Comparison of ENCODE assay signal across 30 cellular contexts in genomic region chr6:51818520-51819022, GRCh38.
"Had no signal": no experiment of that assay in that cellular context is flagged by ENCODE, and none has a peak within 500 bp of the region (broad histone marks: within the 10 kb centered on the region; RNA-seq: fewer than 3 reads in every experiment).

No MANE protein-coding gene starts in this region.

- H3K27ac ChIP-seq: epithelial cell of prostate, gastrocnemius medialis, neural progenitor cell, parathyroid adenoma, stomach, thyroid gland, vagina had no signal

- H3K79me2 ChIP-seq: parathyroid adenoma had no signal

- H3K4me1 ChIP-seq: gastrocnemius medialis, parathyroid adenoma, stomach, thyroid gland, vagina had no signal

- H3K27me3 ChIP-seq: gastrocnemius medialis, neural progenitor cell, stomach, thyroid gland, vagina had no signal

- ATAC-seq: esophagus mucosa; gastrocnemius medialis; left lobe of liver; mucosa of descending colon; natural killer cell treated with Interleukin-12 subunit alpha and Interleukin-12 subunit beta and Interleukin-15 and Interleukin-18, amount 100 ng/mL, for 72 hours; sciatic nerve had no signal

- H3K4me1 Mint-ChIP-seq: memory B cell, naive B cell had no signal

- H3K4me3 ChIP-seq: gastrocnemius medialis, lung, mucosa of descending colon, neural progenitor cell, smooth muscle cell, stomach, thyroid gland, vagina had no signal

- H3K4me3 Mint-ChIP-seq: dendritic cell treated with granulocyte-macrophage colony-stimulating factor and Interleukin-4, amounts not matched to agents 40 ng/mL and 50 ng/mL, for 4 days; endodermal cell; memory B cell; mesothelial cell of epicardium; naive B cell; natural killer cell treated with Interleukin-12 subunit alpha and Interleukin-12 subunit beta and Interleukin-15 and Interleukin-18, amount 100 ng/mL, for 72 hours; neural progenitor cell had no signal

- H3K36me3 ChIP-seq: gastrocnemius medialis, neural progenitor cell, stomach, thyroid gland, vagina had no signal

- H3K27me3 Mint-ChIP-seq: dendritic cell treated with granulocyte-macrophage colony-stimulating factor and Interleukin-4, amounts not matched to agents 40 ng/mL and 50 ng/mL, for 4 days; naive B cell; natural killer cell treated with Interleukin-12 subunit alpha and Interleukin-12 subunit beta and Interleukin-15 and Interleukin-18, amount 100 ng/mL, for 72 hours; progenitor cell of endocrine pancreas had no signal

- DNase-seq: effector CD8-positive, alpha-beta T cell; endodermal cell; foreskin fibroblast; gastrocnemius medialis; head of caudate nucleus; kidney; mucosa of descending colon; naive B cell; stimulated activated CD4-positive, alpha-beta T cell treated with anti-CD3 and anti-CD28 coated beads, Interleukin-12 subunit alpha, Interleukin-12 subunit beta, amount 100 ng/mL, for 4 hours; stimulated activated CD4-positive, alpha-beta T cell treated with anti-CD3 and anti-CD28 coated beads, Interleukin-1b, Interleukin-23, amount 100 ng/mL, for 48 hours; stimulated activated CD4-positive, alpha-beta T cell treated with anti-CD3 and anti-CD28 coated beads, Interleukin-4, amount 100 ng/mL, for 1 hour; stimulated activated CD8-positive, alpha-beta memory T cell treated with anti-CD3 and anti-CD28 coated beads, Interleukin-4, amount 100 ng/mL, for 48 hours; stimulated activated naive CD4-positive, alpha-beta T cell treated with Interleukin-2 at 50 U/mL for 16 hours; stomach; thyroid gland; trophoblast cell had no signal

- H3K4me2 ChIP-seq: neural progenitor cell, smooth muscle cell had no signal

- H3K27ac Mint-ChIP-seq: dendritic cell treated with granulocyte-macrophage colony-stimulating factor and Interleukin-4, amounts not matched to agents 40 ng/mL and 50 ng/mL, for 4 days; endodermal cell; memory B cell; naive B cell; natural killer cell treated with Interleukin-12 subunit alpha and Interleukin-12 subunit beta and Interleukin-15 and Interleukin-18, amount 100 ng/mL, for 72 hours; neural progenitor cell; progenitor cell of endocrine pancreas had no signal

- H2AFZ ChIP-seq: parathyroid adenoma had no signal

- H3K36me3 Mint-ChIP-seq: memory B cell; mesothelial cell of epicardium; naive B cell; natural killer cell treated with Interleukin-12 subunit alpha and Interleukin-12 subunit beta and Interleukin-15 and Interleukin-18, amount 100 ng/mL, for 72 hours; neural progenitor cell had no signal

- H3K9me3 Mint-ChIP-seq: dendritic cell treated with granulocyte-macrophage colony-stimulating factor and Interleukin-4, amounts not matched to agents 40 ng/mL and 50 ng/mL, for 4 days; endodermal cell; mesothelial cell of epicardium; neural progenitor cell had no signal
